In the genomic region with DNA sequence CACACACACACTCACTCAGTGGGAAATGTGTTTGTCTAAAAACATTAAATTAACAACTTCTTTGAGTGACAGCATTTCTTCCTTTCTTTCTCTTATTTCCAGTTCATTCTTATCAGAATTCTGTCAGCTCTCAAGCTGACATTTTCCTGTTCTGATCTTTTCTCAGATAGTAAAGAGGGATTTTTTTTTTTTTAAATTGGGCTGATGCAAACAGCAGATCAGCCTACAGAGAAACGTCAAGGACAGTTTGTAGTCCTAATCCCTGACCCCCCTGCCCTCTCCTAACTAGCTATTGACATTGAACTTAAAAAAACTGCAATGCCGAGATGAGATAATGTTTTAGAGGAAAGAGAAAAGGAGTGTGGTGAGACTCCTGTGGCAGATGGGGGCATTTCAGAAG, we compare ENCODE assay signal across 1 cellular context.
TF ChIP-seq lines count a peak whose summit lies in the region.

No MANE protein-coding gene starts in this region.

TF ChIP-seq in SK-N-SH treated with all-trans-retinoic acid at 6 μM for 48 hours, 23 proteins besides CTCF, POLR2A, EP300 and RAD21 (continued from another document):
- TF ChIP-seq TOX (CRISPR knock-in tag; IDR thresholded peaks at IDR 0.05; ENCODE audit: borderline replicate concordance) (no peak), ISL1 (CRISPR knock-in tag; IDR thresholded peaks at IDR 0.05) (0 out of 2 replicates have a peak, but pooled peaks have one; percentile 19), SNAI2 (CRISPR knock-in tag; IDR thresholded peaks at IDR 0.05) (no peak), POU6F1 (CRISPR knock-in tag; IDR thresholded peaks at IDR 0.05; ENCODE audit: borderline replicate concordance, low read depth) (no peak), ZNF8 (CRISPR knock-in tag; IDR thresholded peaks at IDR 0.05) (no peak)
